Comparison of ENCODE assay signal across 8 cellular contexts in genomic region chr6:43687079-43687436, GRCh38. TPM values are rescaled to one million over a fixed set of nuclear protein-coding genes. Genes with fewer than 3 reads are reported as not detected.
DNase-seq lines count a peak whose midpoint lies in the region; ATAC-seq, FAIRE-seq and TF ChIP-seq lines count a peak whose summit lies in the region.

No MANE protein-coding gene starts in this region.

- no peaks in the 10 kb centered on the region for H3F3A ChIP-seq in PC-3 (ENCODE audit: low read length, unreplicated experiment)

- DNase-seq in CD14-positive monocyte (ENCODE audit: low spot score) = no peak
- DNase-seq in PC-3 = no peak
- no peak for DNase-seq in endothelial cell of umbilical vein (ENCODE audit: low read depth, low spot score)
- DNase-seq in neuronal stem cell (ENCODE audit: low spot score) = no peak
- no peak for DNase-seq in activated CD8-positive, alpha-beta memory T cell treated with anti-CD3 and anti-CD28 coated beads for 24 hours
- no peak for DNase-seq in stimulated activated CD4-positive, alpha-beta T cell treated with anti-CD3 and anti-CD28 coated beads, Interleukin-4, amount 100 ng/mL, for 24 hours

- H2AFZ ChIP-seq in PC-3 (ENCODE audit: low read length) (peak overlapping the region; percentile 80), endothelial cell of umbilical vein (ENCODE audit: low read depth, low read length) (peak overlapping the region; percentile 93), neuronal stem cell (ENCODE audit: low read length) (peak overlapping the region; percentile 89)

- H3K9me3 ChIP-seq in PC-3 (ENCODE audit: low read length) (no peaks in the 10 kb centered on the region), endothelial cell of umbilical vein (replicated peaks; ENCODE audit: control insufficient read depth, insufficient read depth, low read length) (no peaks in the 10 kb centered on the region), neuronal stem cell (replicated peaks in 1 of 2; ENCODE audit: control insufficient read depth in 2 of 2, insufficient read depth in 1 of 2, low read depth in 1 of 2, low read length in 2 of 2) (no peaks in the 10 kb centered on the region)

- intact Hi-C loops in CD14-positive monocyte (cut with micrococcal nuclease) = loop anchor here in 1 of 2 donors (5.0 kb wide), 1 partner anchor 35 kb away; no protein-coding TSS in a partner anchor
- intact Hi-C loops in PC-3 (cut with micrococcal nuclease) = no loop called here
- intact Hi-C loops in endothelial cell of umbilical vein (cut with micrococcal nuclease) = loop anchor here (1.0 kb wide), 1 partner anchor 12 kb away; no protein-coding TSS in a partner anchor

- H2AK5ac ChIP-seq in neuronal stem cell (ENCODE audit: low read depth, low read length) = no peak overlapping the region

- peaks cover 26% of the 10 kb centered on the region for H3K4me1 ChIP-seq in PC-3 (ENCODE audit: insufficient read depth, low read length)
- peaks cover 13% of the 10 kb centered on the region for H3K4me1 ChIP-seq in endothelial cell of umbilical vein (ENCODE audit: control insufficient read depth, extremely low read depth, insufficient read depth, low read length)
- H3K4me1 ChIP-seq in neuronal stem cell (ENCODE audit: control insufficient read depth in 2 of 2, insufficient read depth in 1 of 2, low read depth in 1 of 2, low read length in 2 of 2) = peaks cover 4 to 10% of the 10 kb centered on the region in 2 donors

- no peak overlapping the region for H3K23ac ChIP-seq in neuronal stem cell (ENCODE audit: low read depth, low read length, poor library complexity)

- no CpG with 5 or more reads among the region's 10 CpGs for WGBS in neuronal stem cell (ENCODE audit: extremely low coverage in 2 of 2, insufficient read length in 2 of 2, insufficient replicate concordance in 1 of 2), 2 donors

- no peak overlapping the region for H2BK5ac ChIP-seq in neuronal stem cell (ENCODE audit: low read length)

- H3K4me2 ChIP-seq in PC-3 (ENCODE audit: low read length) = peak overlapping the region; percentile 97
- H3K4me2 ChIP-seq in endothelial cell of umbilical vein (ENCODE audit: insufficient read depth, low read length) = peak overlapping the region; percentile 74
- peak overlapping the region; percentile 57 for H3K4me2 ChIP-seq in neuronal stem cell (ENCODE audit: insufficient read depth, low read length, poor library complexity, severe bottlenecking)

- no peak overlapping the region for H4K8ac ChIP-seq in neuronal stem cell (ENCODE audit: low read depth, low read length)

- CTCF ChIA-PET in PC-3 (lab: Charles Lee) = interaction anchor here (0.5 kb wide), 1 partner anchor 83 kb away, joined by 3 read pairs; the partner anchor contains the start of gene VEGFA
- CTCF ChIA-PET in endothelial cell of umbilical vein (lab: Charles Lee) = interaction anchor here (1.1 to 2.6 kb wide), 5 partner anchors 17 to 392 kb away, joined by 3 to 7 read pairs (median 7); partner anchors contain the start of gene VEGFA

- no peak overlapping the region for H3K4ac ChIP-seq in neuronal stem cell (ENCODE audit: low read length)

- no peaks in the 10 kb centered on the region for H3K9me1 ChIP-seq in endothelial cell of umbilical vein (replicated peaks; ENCODE audit: control insufficient read depth, extremely low read depth, insufficient read depth, low read length)

- peaks cover 17% of the 10 kb centered on the region in 2 donors for H3K36me3 Mint-ChIP-seq in CD14-positive monocyte

- H3K9me3 Mint-ChIP-seq in CD14-positive monocyte = no peaks in the 10 kb centered on the region

- H3K14ac ChIP-seq in neuronal stem cell (ENCODE audit: low read length) = no peak overlapping the region

- H3K9ac ChIP-seq in PC-3 (ENCODE audit: low read length) (peak overlapping the region; percentile 92), endothelial cell of umbilical vein (replicated peaks; ENCODE audit: extremely low read depth, insufficient read depth, low read length) (peak overlapping the region; percentile 89), neuronal stem cell (ENCODE audit: low read depth, low read length, poor library complexity) (peak overlapping the region; percentile 79)

- H3K79me2 ChIP-seq in PC-3 (ENCODE audit: low read length) (peaks cover 62% of the 10 kb centered on the region), endothelial cell of umbilical vein (ENCODE audit: control insufficient read depth, insufficient read depth, low read length) (peaks cover 36% of the 10 kb centered on the region)

- H3K4me1 Mint-ChIP-seq in CD14-positive monocyte = peaks cover 33% of the 10 kb centered on the region

- H4K20me1 ChIP-seq in PC-3 (ENCODE audit: low read length) (peaks cover 9% of the 10 kb centered on the region; the same call in 1 of the 2 replicates), endothelial cell of umbilical vein (replicated peaks; ENCODE audit: control insufficient read depth, extremely low read depth, insufficient read depth, low read length) (no peaks in the 10 kb centered on the region)

- no peak overlapping the region for H4K91ac ChIP-seq in neuronal stem cell (ENCODE audit: low read depth, low read length, poor library complexity)

- H2BK15ac ChIP-seq in neuronal stem cell (ENCODE audit: low read length) = no peak overlapping the region

- no peak for TF ChIP-seq CTCF in CD14-positive monocyte (IDR thresholded peaks at IDR 0.05)
- TF ChIP-seq CTCF in PC-3 (conservative IDR thresholded peaks at IDR 0.05; ENCODE audit: low read depth, low read length) = no peak
- TF ChIP-seq CTCF in endothelial cell of umbilical vein (IDR thresholded peaks at IDR 0.05; ENCODE audit: extremely low read depth in 1 of 2, insufficient read depth in 1 of 2, low read depth in 1 of 2, low read length in 2 of 2) = no peak

- ATAC-seq in PC-3 (peak; percentile 16), HG03571 (IDR thresholded peaks at IDR 0.05; ENCODE audit: unreplicated experiment) (no peak), HG03378 (IDR thresholded peaks at IDR 0.05; ENCODE audit: unreplicated experiment) (no peak)

- peak overlapping the region; percentile 90 to 97 (median 95) for H3K27ac Mint-ChIP-seq in CD14-positive monocyte

- FAIRE-seq in endothelial cell of umbilical vein (lab: Jason Lieb, UNC) = no peak

- H3K27ac ChIP-seq in PC-3 (ENCODE audit: low read length) (peak overlapping the region; percentile 70), endothelial cell of umbilical vein (ENCODE audit: insufficient read depth, low read depth, low read length) (peak overlapping the region; percentile 64), neuronal stem cell (replicated peaks; ENCODE audit: low read length) (no peak overlapping the region)

- H3K4me3 Mint-ChIP-seq in CD14-positive monocyte = peak overlapping the region; percentile 92 to 97

- peaks cover 5 to 11% (median 8%) of the 10 kb centered on the region in 3 donors for H3K27me3 Mint-ChIP-seq in CD14-positive monocyte (ENCODE audit: low read depth in 3 of 3)

- dilution Hi-C loops in endothelial cell of umbilical vein (cut with MboI; ENCODE audit: extremely low pct_ligation_motif_present, low sequenced_read_pairs) = no loop called here

- no peaks in the 10 kb centered on the region for H3K9me2 ChIP-seq in PC-3 (replicated peaks; ENCODE audit: low read length)

- H3K36me3 ChIP-seq in PC-3 (ENCODE audit: low read depth, low read length) (peaks cover 3% of the 10 kb centered on the region; the same call in 1 of the 2 replicates), endothelial cell of umbilical vein (ENCODE audit: control insufficient read depth in 2 of 2, extremely low read depth in 1 of 2, insufficient read depth in 2 of 2, low read length in 2 of 2) (no peaks in the 10 kb centered on the region), neuronal stem cell (replicated peaks in 1 of 2; ENCODE audit: control insufficient read depth in 2 of 2, insufficient read depth in 2 of 2, low read length in 2 of 2) (peaks cover 1 to 25% of the 10 kb centered on the region in 2 donors)

- POLR2A ChIA-PET in PC-3 (lab: Charles Lee; ENCODE audit: unreplicated experiment) = no interaction called here
- POLR2A ChIA-PET in endothelial cell of umbilical vein (lab: Charles Lee) = no interaction called here

- TF ChIP-seq POLR2A in endothelial cell of umbilical vein (IDR thresholded peaks at IDR 0.05; ENCODE audit: low read depth, low read length) = no peak

- no peak overlapping the region for H3K18ac ChIP-seq in neuronal stem cell (ENCODE audit: low read length)

- no peak overlapping the region for H2BK12ac ChIP-seq in neuronal stem cell (ENCODE audit: low read length)

- H3K27me3 ChIP-seq in PC-3 (ENCODE audit: low read length) (no peaks in the 10 kb centered on the region), endothelial cell of umbilical vein (ENCODE audit: control insufficient read depth in 2 of 2, insufficient read depth in 2 of 2, low read length in 2 of 2) (no peaks in the 10 kb centered on the region), neuronal stem cell (ENCODE audit: control insufficient read depth in 3 of 3, insufficient read depth in 3 of 3, low read depth in 1 of 3, low read length in 3 of 3) (peaks cover 0 to 2% (median 0%) of the 10 kb centered on the region in 3 experiments)

- no peak overlapping the region for H2BK120ac ChIP-seq in neuronal stem cell (ENCODE audit: low read depth, low read length)

- BruUV-seq in PC-3 (replicated peaks; lab: Mats Ljungman, UMichigan) (TSS peak; percentile 59), endothelial cell of umbilical vein (replicated peaks; lab: Mats Ljungman, UMichigan) (TSS peak; percentile 64)

- H3K4me3 ChIP-seq in PC-3 (ENCODE audit: low read length) (peak overlapping the region; percentile 93), endothelial cell of umbilical vein (replicated peaks in 1 of 3; ENCODE audit: insufficient read depth in 1 of 3, low read depth in 1 of 3, low read length in 3 of 3) (peak overlapping the region; percentile 45 to 95 (median 64)), neuronal stem cell (ENCODE audit: low read length in 2 of 2) (peak overlapping the region; percentile 91 to 98)

- H3K79me1 ChIP-seq in neuronal stem cell (ENCODE audit: low read depth, low read length) = no peaks in the 10 kb centered on the region

RNA-seq across cellular contexts. Expression of gene MRPS18A, which starts 0.5 kb away (rescaled TPM):
- polyA plus RNA-seq in CD14-positive monocyte (10 to 100 TPM; 41.4 to 45.3 TPM), endothelial cell of umbilical vein (83.8 and 92.3 TPM in 2 replicates)
- total RNA-seq in PC-3 (2014; rRNA removed) (91.5 and 105 TPM in 2 replicates), endothelial cell of umbilical vein (39.1 and 39.8 TPM in 2 replicates)
- polyA plus RNA-seq in endothelial cell of umbilical vein (2011; cell fraction: cytosol; rRNA removed) = 76.7 and 77.1 TPM in 2 replicates
- polyA plus RNA-seq in endothelial cell of umbilical vein (2011; cell fraction: nucleus; rRNA removed) = 28.4 and 35.0 TPM in 2 replicates
- polyA plus RNA-seq in endothelial cell of umbilical vein (2012) = 46.2 and 47.7 TPM in 2 replicates
- polyA minus RNA-seq in endothelial cell of umbilical vein = 50.6 and 54.2 TPM in 2 replicates
- polyA minus RNA-seq in endothelial cell of umbilical vein (2011; cell fraction: cytosol; rRNA and poly(A)+ RNA removed) = 40.1 TPM
- 28.4 and 36.4 TPM in 2 replicates for polyA minus RNA-seq in endothelial cell of umbilical vein (2011; cell fraction: nucleus; rRNA and poly(A)+ RNA removed)
- 52.5 TPM for polyA plus RNA-seq in neuronal stem cell (2013, experiment 1 of 2)
- polyA plus RNA-seq in neuronal stem cell (2013, experiment 2 of 2) = 51.4 TPM

RNA-seq across cellular contexts. Expression of gene RSPH9, which starts 42.2 kb away (rescaled TPM):
- polyA plus RNA-seq in CD14-positive monocyte (under 1 TPM; 0.13 to 0.52 TPM), endothelial cell of umbilical vein (0.18 and 0.21 TPM in 2 replicates)
- total RNA-seq in PC-3 (2014; rRNA removed) (not detected in 2 replicates), endothelial cell of umbilical vein (0.12 and 0.27 TPM in 2 replicates)
- 0.14 and 0.23 TPM in 2 replicates for polyA plus RNA-seq in endothelial cell of umbilical vein (2011; cell fraction: cytosol; rRNA removed)
- polyA plus RNA-seq in endothelial cell of umbilical vein (2011; cell fraction: nucleus; rRNA removed) = 0.11 and 0.12 TPM in 2 replicates
- polyA plus RNA-seq in endothelial cell of umbilical vein (2012) = 0.29 and 0.50 TPM in 2 replicates
- 0.12 TPM in 1 of 2 replicates, not detected in the other for polyA minus RNA-seq in endothelial cell of umbilical vein
- not detected for polyA minus RNA-seq in endothelial cell of umbilical vein (2011; cell fraction: cytosol; rRNA and poly(A)+ RNA removed)
- polyA minus RNA-seq in endothelial cell of umbilical vein (2011; cell fraction: nucleus; rRNA and poly(A)+ RNA removed) = 0.29 TPM in 1 of 2 replicates, not detected in the other
- polyA plus RNA-seq in neuronal stem cell (2013, experiment 1 of 2) = 1.8 TPM
- polyA plus RNA-seq in neuronal stem cell (2013, experiment 2 of 2) = 1.5 TPM

RNA-seq across cellular contexts. Expression of gene MAD2L1BP, which starts 51.4 kb away (rescaled TPM):
- polyA plus RNA-seq in CD14-positive monocyte (10 to 100 TPM; 17.3 to 26.5 TPM), endothelial cell of umbilical vein (62.0 and 63.5 TPM in 2 replicates)
- total RNA-seq in PC-3 (2014; rRNA removed) (25.1 and 40.9 TPM in 2 replicates), endothelial cell of umbilical vein (32.3 and 34.9 TPM in 2 replicates)
- polyA plus RNA-seq in endothelial cell of umbilical vein (2011; cell fraction: cytosol; rRNA removed) = 49.8 and 50.7 TPM in 2 replicates
- 26.7 and 29.3 TPM in 2 replicates for polyA plus RNA-seq in endothelial cell of umbilical vein (2011; cell fraction: nucleus; rRNA removed)
- polyA plus RNA-seq in endothelial cell of umbilical vein (2012) = 20.8 and 29.5 TPM in 2 replicates
- polyA minus RNA-seq in endothelial cell of umbilical vein = 45.6 and 45.8 TPM in 2 replicates
- 17.9 TPM for polyA minus RNA-seq in endothelial cell of umbilical vein (2011; cell fraction: cytosol; rRNA and poly(A)+ RNA removed)
- 8.0 and 13.0 TPM in 2 replicates for polyA minus RNA-seq in endothelial cell of umbilical vein (2011; cell fraction: nucleus; rRNA and poly(A)+ RNA removed)
- polyA plus RNA-seq in neuronal stem cell (2013, experiment 1 of 2) = 21.5 TPM
- polyA plus RNA-seq in neuronal stem cell (2013, experiment 2 of 2) = 22.5 TPM

RNA-seq across cellular contexts. Expression of gene GTPBP2, which starts 58.0 kb away (rescaled TPM):
- polyA plus RNA-seq in CD14-positive monocyte (1 to 10 TPM; 3.6 to 4.9 TPM), endothelial cell of umbilical vein (112 and 118 TPM in 2 replicates)
- total RNA-seq in PC-3 (2014; rRNA removed) (38.1 and 47.6 TPM in 2 replicates), endothelial cell of umbilical vein (77.6 and 87.1 TPM in 2 replicates)
- 57.8 and 62.8 TPM in 2 replicates for polyA plus RNA-seq in endothelial cell of umbilical vein (2011; cell fraction: cytosol; rRNA removed)
- 395 and 433 TPM in 2 replicates for polyA plus RNA-seq in endothelial cell of umbilical vein (2011; cell fraction: nucleus; rRNA removed)
- polyA plus RNA-seq in endothelial cell of umbilical vein (2012) = 59.1 and 59.4 TPM in 2 replicates
- 93.0 and 97.6 TPM in 2 replicates for polyA minus RNA-seq in endothelial cell of umbilical vein
- 45.7 TPM for polyA minus RNA-seq in endothelial cell of umbilical vein (2011; cell fraction: cytosol; rRNA and poly(A)+ RNA removed)
- 69.6 and 79.8 TPM in 2 replicates for polyA minus RNA-seq in endothelial cell of umbilical vein (2011; cell fraction: nucleus; rRNA and poly(A)+ RNA removed)
- polyA plus RNA-seq in neuronal stem cell (2013, experiment 1 of 2) = 49.3 TPM
- 48.3 TPM for polyA plus RNA-seq in neuronal stem cell (2013, experiment 2 of 2)
